8 cellular contexts compared by ENCODE assay signal in the genomic region with DNA sequence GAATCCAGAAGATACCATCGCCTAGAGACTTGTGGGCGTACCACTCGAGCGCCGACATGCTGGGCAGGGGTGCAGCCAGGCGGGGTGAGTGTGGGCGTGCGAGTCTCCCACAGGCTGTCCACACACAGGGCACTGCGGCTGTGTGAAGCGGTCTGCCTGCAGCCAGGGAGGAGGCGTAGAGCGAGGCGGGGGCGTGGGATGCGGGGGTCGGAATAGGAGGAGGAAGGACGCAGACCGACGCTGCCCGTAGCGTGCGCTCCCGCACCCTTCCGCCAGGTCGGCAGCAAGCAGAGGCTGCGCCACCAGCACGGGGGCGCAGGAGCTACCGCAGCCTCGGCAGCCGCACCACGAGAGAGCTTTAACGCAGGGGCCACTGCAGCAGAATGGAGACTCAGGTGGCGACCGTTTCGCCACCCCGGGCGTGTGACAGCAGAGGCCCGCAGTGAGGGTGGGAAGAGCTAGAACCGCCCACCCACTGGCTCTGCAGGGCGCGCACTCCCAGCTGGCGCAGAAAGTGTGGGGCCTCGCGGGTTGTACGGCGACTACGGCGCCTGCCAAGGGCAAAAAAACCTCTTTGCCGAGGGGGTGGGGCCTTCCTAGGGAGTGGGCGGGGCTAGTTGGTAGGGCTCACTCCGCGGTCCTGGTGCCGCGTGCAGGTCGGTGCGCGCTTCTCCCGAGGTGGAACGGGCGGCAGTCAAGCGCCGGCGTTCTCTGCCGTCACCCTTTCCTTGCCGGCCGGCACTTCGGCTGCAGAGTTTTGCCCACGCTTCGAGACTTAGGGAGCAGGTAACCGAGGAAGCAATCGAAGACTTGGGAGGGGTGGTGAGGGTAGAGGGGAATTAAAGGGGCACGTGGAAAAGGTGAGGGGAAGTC. TPM values are rescaled to one million over a fixed set of nuclear protein-coding genes. Genes with fewer than 3 reads are reported as not detected.
A peak's percentile ranks its signal among the peaks of the same experiment; 100 is the strongest.
DNase-seq lines count a peak whose midpoint lies in the region; ATAC-seq, FAIRE-seq and TF ChIP-seq lines count a peak whose summit lies in the region.

A gene (minus strand): TSS at position 537 of the 873 bp plus-strand sequence. CDS start 479 bp downstream, at position 58.
A gene with protein sequence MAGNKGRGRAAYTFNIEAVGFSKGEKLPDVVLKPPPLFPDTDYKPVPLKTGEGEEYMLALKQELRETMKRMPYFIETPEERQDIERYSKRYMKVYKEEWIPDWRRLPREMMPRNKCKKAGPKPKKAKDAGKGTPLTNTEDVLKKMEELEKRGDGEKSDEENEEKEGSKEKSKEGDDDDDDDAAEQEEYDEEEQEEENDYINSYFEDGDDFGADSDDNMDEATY (plus strand): TSS at position 630 of the 873 bp plus-strand sequence. CDS start 10,704 bp downstream, outside the sequence.

- peak; percentile 40 to 93 (median 88) for DNase-seq in C1 segment of cervical spinal cord (lab: John Stamatoyannopoulos, UW)
- peak; percentile 42 for DNase-seq in GM19240 (ENCODE audit: insufficient read length, low spot score)
- peak; percentile 70 to 91 for DNase-seq in NCI-H526 (lab: John Stamatoyannopoulos, UW)
- DNase-seq in activated CD4-positive, alpha-beta T cell treated with anti-CD3 and anti-CD28 coated beads, Interleukin-2, amount 10 ng/mL, durations not matched to agents 7 days and 5 days, result peak; percentile 95
- peak; percentile 82 for DNase-seq in dedifferentiated amniotic fluid mesenchymal stem cell (ENCODE audit: extremely low spot score)
- peak; percentile 86 for DNase-seq in HepG2 (ENCODE audit: low spot score)
- DNase-seq in stimulated activated CD4-positive, alpha-beta T cell treated with anti-CD3 and anti-CD28 coated beads, Interleukin-2, amount 100 ng/mL, for 48 hours, result peak; percentile 92 to 94

- intact Hi-C loops in HepG2 (cut with micrococcal nuclease; ENCODE audit: unreplicated experiment), result loop anchor here (1.0 to 5.0 kb wide), 4 partner anchors 36 to 908 kb away; a partner anchor contains a TSS

- H3K9ac ChIP-seq in HepG2 (ENCODE audit: insufficient read depth, low read depth, low read length), result peak within 1 kb of the TSS; percentile 77

- TF ChIP-seq POLR2A in HepG2 (IDR thresholded peaks at IDR 0.05; ENCODE audit: insufficient read depth in 1 of 2, low read depth in 2 of 2, low read length in 2 of 2), result peak; percentile 88 to 89

- peak; percentile 86 for ATAC-seq in HG03457 (IDR thresholded peaks at IDR 0.05; ENCODE audit: unreplicated experiment)
- peak; percentile 91 for ATAC-seq in HepG2

- peaks cover 17% of the 10 kb centered on the region for H3K36me3 Mint-ChIP-seq in activated CD4-positive, alpha-beta T cell treated with anti-CD3 and anti-CD28 coated beads, Interleukin-2, amount 10 ng/mL, durations not matched to agents 7 days and 5 days (ENCODE audit: low read depth)

- H3K4me1 ChIP-seq in HepG2 (ENCODE audit: insufficient read depth, low read length), result peaks cover 43% of the 10 kb centered on the region

- peaks cover 44% of the 10 kb centered on the region for H3K4me1 Mint-ChIP-seq in activated CD4-positive, alpha-beta T cell treated with anti-CD3 and anti-CD28 coated beads, Interleukin-2, amount 10 ng/mL, durations not matched to agents 7 days and 5 days

- WGBS in HepG2 (ENCODE audit: low lambda C conversion rate), result 1% methylated on average over 23 of the region's 73 CpGs

- peak; percentile 60 for FAIRE-seq in HepG2 (lab: Jason Lieb, UNC)

- peaks cover 4% of the 10 kb centered on the region for H3K9me3 Mint-ChIP-seq in activated CD4-positive, alpha-beta T cell treated with anti-CD3 and anti-CD28 coated beads, Interleukin-2, amount 10 ng/mL, durations not matched to agents 7 days and 5 days

- H2AFZ ChIP-seq in HepG2 (ENCODE audit: low read length), result peak within 1 kb of the TSS; percentile 87

- in situ Hi-C loops in HepG2 (cut with HindIII; ENCODE audit: extremely low pct_ligation_motif_present, low pct_unique_long_range_greater_than_20kb), result no loop called here

- H3K27me3 ChIP-seq in HepG2 (ENCODE audit: control insufficient read depth in 1 of 2, insufficient read depth in 2 of 2, low read length in 2 of 2), result no peaks in the 10 kb centered on the region

- no peaks in the 10 kb centered on the region for H3K9me3 ChIP-seq in HepG2 (ENCODE audit: low read length)

- CTCF ChIA-PET in activated CD4-positive, alpha-beta T cell treated with anti-CD3 and anti-CD28 coated beads, Interleukin-2, amount 10 ng/mL, durations not matched to agents 7 days and 5 days (lab: Charles Lee), result interaction anchor here (0.8 to 1.1 kb wide), 6 partner anchors 13 to 64 kb away, joined by 3 to 4 read pairs (median 3); a partner anchor contains a TSS
- CTCF ChIA-PET in HepG2 (lab: Yijun Ruan, JAX; ENCODE audit: low intra/inter-chr PET ratio, low total read pairs), result no interaction called here

- TF ChIP-seq EP300 in HepG2 (IDR thresholded peaks at IDR 0.05; ENCODE audit: low read depth in 2 of 2, low read length in 2 of 2), result 0 out of 4 replicates have a peak, but pooled peaks of 1 of the 2 experiments have one; percentile 30
- no peak; the same call in 1 of the 2 replicates for TF ChIP-seq EP300 in HepG2 (CRISPR knock-in tag; IDR thresholded peaks at IDR 0.05; ENCODE audit: borderline replicate concordance)

- TF ChIP-seq CTCF in HepG2 (CRISPR knock-in tag; IDR thresholded peaks at IDR 0.05), result peak; percentile 63

- H3K79me2 ChIP-seq in HepG2 (ENCODE audit: insufficient read depth, low read length), result peaks cover 20% of the 10 kb centered on the region

- peak within 1 kb of the TSS; percentile 98 for H3K4me3 Mint-ChIP-seq in activated CD4-positive, alpha-beta T cell treated with anti-CD3 and anti-CD28 coated beads, Interleukin-2, amount 10 ng/mL, durations not matched to agents 7 days and 5 days

- POLR2A ChIA-PET in activated CD4-positive, alpha-beta T cell treated with anti-CD3 and anti-CD28 coated beads, Interleukin-2, amount 10 ng/mL, durations not matched to agents 7 days and 5 days (lab: Charles Lee), result interaction anchor here (0.5 to 1.0 kb wide), 3 partner anchors 12 to 841 kb away, joined by 3 to 6 read pairs (median 5); a partner anchor contains a TSS
- POLR2A ChIA-PET in HepG2 (lab: Yijun Ruan, JAX), result interaction anchor here (0.8 to 3.4 kb wide), 10 partner anchors 10 to 909 kb away, joined by 3 to 39 read pairs (median 4); a partner anchor contains a TSS

- H3K27me3 Mint-ChIP-seq in activated CD4-positive, alpha-beta T cell treated with anti-CD3 and anti-CD28 coated beads, Interleukin-2, amount 10 ng/mL, durations not matched to agents 7 days and 5 days, result no peaks in the 10 kb centered on the region

- H3K4me2 ChIP-seq in HepG2 (ENCODE audit: low read depth, low read length), result peak within 1 kb of the TSS; percentile 89

- peak within 1 kb of the TSS; percentile 94 for H3K27ac ChIP-seq in HepG2 (ENCODE audit: extremely low read length, insufficient read depth, low read length)

- no peaks in the 10 kb centered on the region for H3K36me3 ChIP-seq in HepG2 (replicated peaks in 1 of 2; ENCODE audit: control insufficient read depth in 1 of 2, insufficient read depth in 2 of 2, low read length in 2 of 2)

- peak within 1 kb of the TSS; percentile 97 for H3K27ac Mint-ChIP-seq in activated CD4-positive, alpha-beta T cell treated with anti-CD3 and anti-CD28 coated beads, Interleukin-2, amount 10 ng/mL, durations not matched to agents 7 days and 5 days

- no peaks in the 10 kb centered on the region for H4K20me1 ChIP-seq in HepG2 (ENCODE audit: insufficient read depth, low read length)

- TF ChIP-seq RAD21 in HepG2 (CRISPR knock-in tag; IDR thresholded peaks at IDR 0.05), result peak; percentile 22; the same call in 1 of the 2 replicates

- peak within 1 kb of the TSS; percentile 68 to 83 (median 81) for H3K4me3 ChIP-seq in HepG2 (replicated peaks in 1 of 3; ENCODE audit: insufficient read depth in 1 of 3, low read depth in 2 of 3, low read length in 3 of 3)

- no TSS peak for BruUV-seq in HepG2 (replicated peaks; lab: Mats Ljungman, UMichigan)

RNA-seq across cellular contexts. Expression of the first gene that starts in this region (rescaled TPM):
- 1 to 10 TPM; 6.1 to 7.3 TPM for total RNA-seq in activated CD4-positive, alpha-beta T cell treated with anti-CD3 and anti-CD28 coated beads, Interleukin-2, amount 10 ng/mL, durations not matched to agents 7 days and 5 days
- total RNA-seq in HepG2 (2016; rRNA removed; fragmentation: Illumina TruSeq; extraction: Trizol), result 4.1 and 5.7 TPM in 2 replicates
- total RNA-seq in HepG2 (2016; cell fraction: cytosol; rRNA removed; fragmentation: Illumina TruSeq; extraction: Trizol; ENCODE audit: low read depth), result 0.61 and 0.62 TPM in 2 replicates
- total RNA-seq in HepG2 (2016; cell fraction: insoluble cytoplasmic fraction; rRNA removed; fragmentation: Illumina TruSeq; extraction: Trizol), result 4.1 and 6.2 TPM in 2 replicates
- total RNA-seq in HepG2 (2016; cell fraction: membrane; rRNA removed; fragmentation: Illumina TruSeq; extraction: Trizol), result 2.3 and 2.9 TPM in 2 replicates
- total RNA-seq in HepG2 (2016; cell fraction: nucleus; rRNA removed; fragmentation: Illumina TruSeq; extraction: Trizol), result 6.9 and 7.1 TPM in 2 replicates
- polyA plus RNA-seq in HepG2 (2011; rRNA removed), result 2.9 and 3.5 TPM in 2 replicates
- 2.2 TPM in 2 replicates for polyA plus RNA-seq in HepG2 (2011; cell fraction: cytosol; rRNA removed)
- polyA plus RNA-seq in HepG2 (2011; cell fraction: nucleus; rRNA removed), result 4.5 and 5.5 TPM in 2 replicates
- 4.1 and 4.9 TPM in 2 replicates for polyA plus RNA-seq in HepG2 (2012)
- 0.18 and 0.37 TPM in 2 replicates for polyA plus RNA-seq in HepG2 (2016; cell fraction: cytosol; fragmentation: Illumina TruSeq; extraction: Trizol; ENCODE audit: low read depth)
- 8.7 and 9.4 TPM in 2 replicates for polyA plus RNA-seq in HepG2 (2016; cell fraction: insoluble cytoplasmic fraction; fragmentation: Illumina TruSeq; extraction: Trizol; ENCODE audit: low read depth)
- 1.6 TPM in 2 replicates for polyA plus RNA-seq in HepG2 (2016; cell fraction: membrane; fragmentation: Illumina TruSeq; extraction: Trizol; ENCODE audit: low read depth)
- polyA plus RNA-seq in HepG2 (2016; cell fraction: nucleus; fragmentation: Illumina TruSeq; extraction: Trizol; ENCODE audit: insufficient read depth, low read depth), result 9.2 and 10.1 TPM in 2 replicates
- 9.0 and 11.4 TPM in 2 replicates for polyA minus RNA-seq in HepG2 (2011; rRNA and poly(A)+ RNA removed; ENCODE audit: low replicate concordance)
- polyA minus RNA-seq in HepG2 (2011; cell fraction: cytosol; rRNA and poly(A)+ RNA removed), result 4.6 and 5.1 TPM in 2 replicates
- 22.5 and 23.6 TPM in 2 replicates for polyA minus RNA-seq in HepG2 (2011; cell fraction: nucleus; rRNA and poly(A)+ RNA removed)

RNA-seq across cellular contexts. Expression of the second gene that starts in this region (rescaled TPM):
- 1 to 10 TPM; 3.0 to 3.5 TPM for total RNA-seq in activated CD4-positive, alpha-beta T cell treated with anti-CD3 and anti-CD28 coated beads, Interleukin-2, amount 10 ng/mL, durations not matched to agents 7 days and 5 days
- total RNA-seq in HepG2 (2016; rRNA removed; fragmentation: Illumina TruSeq; extraction: Trizol), result 7.3 and 11.2 TPM in 2 replicates
- total RNA-seq in HepG2 (2016; cell fraction: cytosol; rRNA removed; fragmentation: Illumina TruSeq; extraction: Trizol; ENCODE audit: low read depth), result 5.8 and 8.9 TPM in 2 replicates
- total RNA-seq in HepG2 (2016; cell fraction: insoluble cytoplasmic fraction; rRNA removed; fragmentation: Illumina TruSeq; extraction: Trizol), result 7.7 and 11.7 TPM in 2 replicates
- total RNA-seq in HepG2 (2016; cell fraction: membrane; rRNA removed; fragmentation: Illumina TruSeq; extraction: Trizol), result 2.9 and 4.4 TPM in 2 replicates
- 6.5 and 7.3 TPM in 2 replicates for total RNA-seq in HepG2 (2016; cell fraction: nucleus; rRNA removed; fragmentation: Illumina TruSeq; extraction: Trizol)
- 1.1 and 1.2 TPM in 2 replicates for polyA plus RNA-seq in HepG2 (2011; rRNA removed)
- polyA plus RNA-seq in HepG2 (2011; cell fraction: cytosol; rRNA removed), result 2.2 and 2.5 TPM in 2 replicates
- 0.93 and 1.4 TPM in 2 replicates for polyA plus RNA-seq in HepG2 (2011; cell fraction: nucleus; rRNA removed)
- polyA plus RNA-seq in HepG2 (2012), result 1.6 and 2.6 TPM in 2 replicates
- 1.1 and 1.2 TPM in 2 replicates for polyA plus RNA-seq in HepG2 (2016; cell fraction: cytosol; fragmentation: Illumina TruSeq; extraction: Trizol; ENCODE audit: low read depth)
- 9.9 and 10.9 TPM in 2 replicates for polyA plus RNA-seq in HepG2 (2016; cell fraction: insoluble cytoplasmic fraction; fragmentation: Illumina TruSeq; extraction: Trizol; ENCODE audit: low read depth)
- polyA plus RNA-seq in HepG2 (2016; cell fraction: membrane; fragmentation: Illumina TruSeq; extraction: Trizol; ENCODE audit: low read depth), result 1.7 and 2.6 TPM in 2 replicates
- polyA plus RNA-seq in HepG2 (2016; cell fraction: nucleus; fragmentation: Illumina TruSeq; extraction: Trizol; ENCODE audit: insufficient read depth, low read depth), result 9.5 and 10.9 TPM in 2 replicates
- polyA minus RNA-seq in HepG2 (2011; rRNA and poly(A)+ RNA removed; ENCODE audit: low replicate concordance), result 1.1 and 1.9 TPM in 2 replicates
- polyA minus RNA-seq in HepG2 (2011; cell fraction: cytosol; rRNA and poly(A)+ RNA removed), result 0.59 and 0.97 TPM in 2 replicates
- polyA minus RNA-seq in HepG2 (2011; cell fraction: nucleus; rRNA and poly(A)+ RNA removed), result 1.2 and 1.5 TPM in 2 replicates

Comparison
In these comparisons a context has a peak if more than half of its experiments do, and no peak if none do; other contexts are left out.
1. Peak in every context shown above with its lines: DNase-seq, ATAC-seq, H3K4me3 ChIP-seq and H3K27ac ChIP-seq.
2. DNase-seq: peak in every context shown above with its lines; median percentile 95 in activated CD4-positive, alpha-beta T cell treated with anti-CD3 and anti-CD28 coated beads, Interleukin-2, amount 10 ng/mL, durations not matched to agents 7 days and 5 days; 93 in stimulated activated CD4-positive, alpha-beta T cell treated with anti-CD3 and anti-CD28 coated beads, Interleukin-2, amount 100 ng/mL, for 48 hours; 88 in C1 segment of cervical spinal cord; 86 in HepG2; 82 in dedifferentiated amniotic fluid mesenchymal stem cell; 80 in NCI-H526; 42 in GM19240.